In genomic region chr12:1797011-1797901, GRCh38 we compare ENCODE assay signal across 8 cellular contexts. TPM values are rescaled to one million over a fixed set of nuclear protein-coding genes. Genes with fewer than 3 reads are reported as not detected.
DNase-seq lines count a peak whose midpoint lies in the region; ATAC-seq, FAIRE-seq and TF ChIP-seq lines count a peak whose summit lies in the region.

No MANE protein-coding gene starts in this region.

- ATAC-seq in HG03460 (IDR thresholded peaks at IDR 0.05; ENCODE audit: unreplicated experiment) (peak; percentile 19), HG03521 (IDR thresholded peaks at IDR 0.05; ENCODE audit: unreplicated experiment) (no peak)

- H3K4me3 ChIP-seq in GM12865 (ENCODE audit: low read depth, low read length) (peak overlapping the region; percentile 86), fibroblast of lung (replicated peaks in 1 of 4; ENCODE audit: control extremely low read depth in 1 of 4, insufficient read depth in 1 of 4, low read depth in 3 of 4, low read length in 4 of 4) (peak overlapping the region; percentile 51 to 67 (median 56))

- H3K9me3 ChIP-seq in fibroblast of lung (ENCODE audit: control insufficient read depth, insufficient read depth, low read depth, low read length): no peaks in the 10 kb centered on the region

- H3K27ac ChIP-seq in fibroblast of lung (ENCODE audit: insufficient read depth, low read length): no peak overlapping the region

- TF ChIP-seq CTCF in GM12865 (IDR thresholded peaks at IDR 0.05; ENCODE audit: insufficient read depth, low read depth, low read length, missing control alignments) (no peak), fibroblast of lung (conservative IDR thresholded peaks at IDR 0.05 in 1 of 2, IDR thresholded peaks at IDR 0.05 in 1 of 2; ENCODE audit: low read depth in 1 of 2, low read length in 2 of 2) (no peak)

- H3K4me2 ChIP-seq in fibroblast of lung (ENCODE audit: extremely low read depth, insufficient read depth, low read length): peak overlapping the region; percentile 98

- H3K9ac ChIP-seq in fibroblast of lung (ENCODE audit: insufficient read depth, low read length): peak overlapping the region; percentile 62

- peaks cover 18% of the 10 kb centered on the region for H3K4me1 ChIP-seq in fibroblast of lung (ENCODE audit: control insufficient read depth, extremely low read depth, insufficient read depth, low read length)

- no peaks in the 10 kb centered on the region for H3K36me3 ChIP-seq in fibroblast of lung (ENCODE audit: control insufficient read depth, insufficient read depth, low read length)

- no peaks in the 10 kb centered on the region for H4K20me1 ChIP-seq in fibroblast of lung (ENCODE audit: control insufficient read depth, extremely low read depth, insufficient read depth, low read length)

- peak overlapping the region; percentile 85 for H2AFZ ChIP-seq in fibroblast of lung (ENCODE audit: low read length)

- DNase-seq in GM12865 (ENCODE audit: low read depth) (peak; percentile 64), activated T-cell treated with anti-CD3 and anti-CD28 coated beads for 24 hours (ENCODE audit: low read depth) (peak; percentile 44), fibroblast of lung (ENCODE audit: low read depth in 2 of 2) (no peak), retina (peak; percentile 71), H54 (ENCODE audit: insufficient read length, low spot score) (no peak), GM19240 (ENCODE audit: insufficient read length, low spot score) (no peak)

- H3K27me3 ChIP-seq in fibroblast of lung (ENCODE audit: control insufficient read depth, insufficient read depth, low read length): no peaks in the 10 kb centered on the region

- no peak for FAIRE-seq in H54 (lab: Jason Lieb, UNC)

- no peak for TF ChIP-seq POLR2A in H54 (IDR thresholded peaks at IDR 0.05; ENCODE audit: low read depth, low read length)

- no peaks in the 10 kb centered on the region for H3K79me2 ChIP-seq in fibroblast of lung (ENCODE audit: control insufficient read depth, insufficient read depth, low read length)

RNA-seq across cellular contexts. Expression of gene LRTM2, which starts 23.1 kb away (rescaled TPM):
- total RNA-seq in fibroblast of lung: not detected in 2 replicates
- polyA plus RNA-seq in fibroblast of lung: not detected in 2 replicates
- polyA plus RNA-seq in fibroblast of lung (2012): not detected in 2 replicates
- not detected in 2 replicates for polyA minus RNA-seq in fibroblast of lung (ENCODE audit: low replicate concordance)

Comparison
In these comparisons a context has a peak if more than half of its experiments do, and no peak if none do; other contexts are left out.
1. DNase-seq: peak in GM12865 (single experiment), activated T-cell treated with anti-CD3 and anti-CD28 coated beads for 24 hours (single experiment) and retina (single experiment); none in fibroblast of lung (0 of 2), H54 (single experiment) and GM19240 (single experiment).